ENCODE assay signal across 17 cellular contexts in genomic region chr3:73729969-73730440, GRCh38.
DNase-seq lines count a peak whose midpoint lies in the region; ATAC-seq and TF ChIP-seq lines count a peak whose summit lies in the region.
"Had no signal": no experiment of that assay in that cellular context is flagged by ENCODE, and none has a peak within 500 bp of the region (broad histone marks: within the 10 kb centered on the region; RNA-seq: fewer than 3 reads in every experiment).

No MANE protein-coding gene starts in this region.

- 48% methylated on average over 7 of the region's 9 CpGs for WGBS in esophagus muscularis mucosa
- WGBS in lung, 2 donors, result 53 to 60% methylated on average over 9 of the region's 9 CpGs
- WGBS in stomach, 5 donors, result 49 to 64% (median 55%) methylated on average over 9 of the region's 9 CpGs

- intact Hi-C loops in esophagus muscularis mucosa (cut with DNase I), result no loop called here
- intact Hi-C loops in stomach (cut with DNase I; ENCODE audit: low total_unique reads), result no loop called here
- intact Hi-C loops in CD4-positive, alpha-beta memory T cell (cut with micrococcal nuclease), result loop anchor here (10.0 kb wide), 1 partner anchor 245 kb away; no protein-coding TSS in a partner anchor

- in situ Hi-C loops in GM13976 (cut with MboI; ENCODE audit: low sequenced_read_pairs, unreplicated experiment), result no loop called here

- H3K36me3 ChIP-seq in esophagus muscularis mucosa (no peaks in the 10 kb centered on the region), lung (ENCODE audit: control insufficient read depth in 2 of 2, insufficient read depth in 2 of 2, low read length in 2 of 2) (no peaks in the 10 kb centered on the region), stomach (no peaks in the 10 kb centered on the region)
- no peaks in the 10 kb centered on the region for H3K36me3 ChIP-seq in CD4-positive, alpha-beta memory T cell (ENCODE audit: insufficient read depth, low read length)
- H3K36me3 ChIP-seq: BLaER1 had no signal

- H3K4me3 ChIP-seq in esophagus muscularis mucosa (no peak overlapping the region), lung (no peak overlapping the region), stomach (no peak overlapping the region)
- H3K4me3 ChIP-seq in CD4-positive, alpha-beta memory T cell (ENCODE audit: low read length in 2 of 2), result no peak overlapping the region
- H3K4me3 ChIP-seq: BLaER1 had no signal

- TF ChIP-seq CTCF in esophagus muscularis mucosa (IDR thresholded peaks at IDR 0.05) (no peak), lung (IDR thresholded peaks at IDR 0.05; ENCODE audit: control extremely low read depth, extremely low read depth) (no peak), stomach (IDR thresholded peaks at IDR 0.05) (no peak), GM13976 (IDR thresholded peaks at IDR 0.05; ENCODE audit: borderline replicate concordance, control extremely low read depth, extremely low read depth, insufficient read depth, missing control alignments) (no peak)

- no peaks in the 10 kb centered on the region for H3K36me3 Mint-ChIP-seq in CD4-positive, alpha-beta memory T cell
- H3K36me3 Mint-ChIP-seq: activated naive CD8-positive, alpha-beta T cell had no signal

- H3K9me3 ChIP-seq in esophagus muscularis mucosa, result no peaks in the 10 kb centered on the region
- H3K9me3 ChIP-seq in lung (ENCODE audit: control insufficient read depth in 2 of 2, insufficient read depth in 1 of 2, low read length in 1 of 2), result no peaks in the 10 kb centered on the region
- no peaks in the 10 kb centered on the region for H3K9me3 ChIP-seq in stomach
- H3K9me3 ChIP-seq in CD4-positive, alpha-beta memory T cell (ENCODE audit: control insufficient read depth in 1 of 2, low read length in 2 of 2), result no peaks in the 10 kb centered on the region
- H3K9me3 ChIP-seq: BLaER1 had no signal

- no peaks in the 10 kb centered on the region for H3K4me1 Mint-ChIP-seq in CD4-positive, alpha-beta memory T cell

- no peaks in the 10 kb centered on the region for H3K27me3 Mint-ChIP-seq in CD4-positive, alpha-beta memory T cell

- no peak overlapping the region for H3K27ac Mint-ChIP-seq in CD4-positive, alpha-beta memory T cell
- H3K27ac Mint-ChIP-seq: activated naive CD8-positive, alpha-beta T cell; progenitor cell of endocrine pancreas had no signal

- DNase-seq in SHP77 treated with DMSO at 0.1 percent for 48 hours (lab: John Stamatoyannopoulos, UW) (peak; percentile 24), esophagus muscularis mucosa (ENCODE audit: extremely low spot score) (peak; percentile 93), lung (ENCODE audit: low spot score) (peak; percentile 48), stomach (peak; percentile 33), GM13976 (ENCODE audit: low spot score) (no peak)
- DNase-seq in CD4-positive, alpha-beta memory T cell, result no peak
- no peak for DNase-seq in effector CD4-positive, alpha-beta T cell
- DNase-seq: activated CD4-positive, alpha-beta T cell treated with anti-CD3 and anti-CD28 coated beads, Interleukin-2, amount 50 U/mL, for 4 hours; activated T-cell treated with anti-CD3 and anti-CD28 coated beads, Interleukin-2, amount 50 U/mL, for 1 hour; DMS153; foreskin melanocyte; NCI-H1417 treated with DMSO at 0.1 percent for 48 hours; NCI-H446 treated with DMSO at 0.1 percent for 48 hours had no signal

- peak; percentile 55 for ATAC-seq in lung (ENCODE audit: insufficient read depth, low FRiP score)

- POLR2A ChIA-PET in CD4-positive, alpha-beta memory T cell (lab: Charles Lee; ENCODE audit: partially characterized antibody), result no interaction called here

- H3K4me1 ChIP-seq in esophagus muscularis mucosa (peaks cover 13 to 28% (median 15%) of the 10 kb centered on the region in 4 donors), lung (ENCODE audit: control insufficient read depth in 2 of 2, insufficient read depth in 2 of 2, low read length in 2 of 2) (peaks cover 3 to 5% of the 10 kb centered on the region in 2 donors), stomach (peaks cover 0 to 17% (median 5%) of the 10 kb centered on the region in 4 donors)
- no peaks in the 10 kb centered on the region for H3K4me1 ChIP-seq in CD4-positive, alpha-beta memory T cell (ENCODE audit: insufficient read depth, low read length)
- H3K4me1 ChIP-seq: BLaER1 had no signal

- no peak overlapping the region for H3K4me3 Mint-ChIP-seq in CD4-positive, alpha-beta memory T cell
- H3K4me3 Mint-ChIP-seq: activated naive CD8-positive, alpha-beta T cell had no signal

- TF ChIP-seq POLR2A in esophagus muscularis mucosa (IDR thresholded peaks at IDR 0.05; ENCODE audit: low read depth) (no peak), stomach (IDR thresholded peaks at IDR 0.05) (no peak)

- no peak for TF ChIP-seq EP300 in esophagus muscularis mucosa (IDR thresholded peaks at IDR 0.05)
- no peak for TF ChIP-seq EP300 in stomach (IDR thresholded peaks at IDR 0.05)

- H3K27ac ChIP-seq in esophagus muscularis mucosa (replicated peaks in 1 of 4) (no peak overlapping the region), lung (ENCODE audit: low read depth in 1 of 2, low read length in 1 of 2) (no peak overlapping the region), stomach (peak overlapping the region in 2 of 5 donors; percentile 2 to 37)
- H3K27ac ChIP-seq in CD4-positive, alpha-beta memory T cell (ENCODE audit: low read depth, low read length), result no peak overlapping the region
- H3K27ac ChIP-seq: BLaER1, KMS-11 had no signal

- no peaks in the 10 kb centered on the region for H3K27me3 ChIP-seq in esophagus muscularis mucosa
- no peaks in the 10 kb centered on the region for H3K27me3 ChIP-seq in lung (ENCODE audit: control insufficient read depth, insufficient read depth)
- H3K27me3 ChIP-seq in stomach, result no peaks in the 10 kb centered on the region
- no peaks in the 10 kb centered on the region for H3K27me3 ChIP-seq in CD4-positive, alpha-beta memory T cell (ENCODE audit: insufficient read depth, low read length)
- H3K27me3 ChIP-seq: BLaER1 had no signal

- H3K9me3 Mint-ChIP-seq in CD4-positive, alpha-beta memory T cell, result peaks cover 0 to 9% (median 3%) of the 10 kb centered on the region in 8 donors

- CTCF ChIA-PET in CD4-positive, alpha-beta memory T cell (lab: Charles Lee; ENCODE audit: partially characterized antibody), result no interaction called here

Comparison
In these comparisons a context has a peak if more than half of its experiments do, and no peak if none do; other contexts are left out.
1. DNase-seq: peak in SHP77 treated with DMSO at 0.1 percent for 48 hours (single experiment), esophagus muscularis mucosa (single experiment), lung (single experiment) and stomach (single experiment); none in GM13976 (single experiment), CD4-positive, alpha-beta memory T cell (0 of 5) and effector CD4-positive, alpha-beta T cell (single experiment).